8 cellular contexts compared by ENCODE assay signal in the genomic region with DNA sequence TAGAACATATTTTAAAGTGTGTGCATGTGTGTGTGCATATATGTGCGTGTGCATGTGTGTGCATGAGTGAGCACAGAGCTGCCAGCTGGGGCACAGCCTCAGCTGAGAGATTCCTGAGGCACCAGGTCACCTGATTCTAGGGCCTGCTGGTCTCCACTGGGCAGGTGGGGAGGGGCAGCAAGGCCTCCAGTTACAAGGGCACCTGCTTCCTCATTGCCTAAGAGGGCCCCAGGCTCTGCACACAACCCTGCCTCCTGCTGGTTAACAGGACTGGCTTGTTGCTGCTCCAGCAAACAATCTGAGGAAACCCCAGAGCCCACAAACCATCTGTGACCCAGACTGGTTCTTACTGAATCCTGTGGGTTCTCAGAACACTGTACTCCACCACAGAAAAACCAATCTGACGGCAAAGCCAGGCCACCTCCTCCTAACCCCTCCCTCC. TPM values are rescaled to one million over a fixed set of nuclear protein-coding genes. Genes with fewer than 3 reads are reported as not detected.
DNase-seq lines count a peak whose midpoint lies in the region; ATAC-seq and TF ChIP-seq lines count a peak whose summit lies in the region.

No MANE protein-coding gene starts in this region.

- H3K27ac Mint-ChIP-seq in activated naive CD8-positive, alpha-beta T cell treated with anti-CD3 and anti-CD28 coated beads for 36 hours = no peak overlapping the region
- peak overlapping the region; percentile 37 for H3K27ac Mint-ChIP-seq in stimulated activated naive B cell treated with anti-CD40 and anti-IgM and Interleukin-4, amounts not matched to agents 10 μg/mL and 1 μg/mL and 100 μg/mL, for 72 hours

- H3K36me3 Mint-ChIP-seq in activated naive CD8-positive, alpha-beta T cell treated with anti-CD3 and anti-CD28 coated beads for 36 hours = no peaks in the 10 kb centered on the region
- H3K36me3 Mint-ChIP-seq in stimulated activated naive B cell treated with anti-CD40 and anti-IgM and Interleukin-4, amounts not matched to agents 10 μg/mL and 1 μg/mL and 100 μg/mL, for 72 hours = peaks cover 21% of the 10 kb centered on the region in 2 donors

- peak; percentile 88 for DNase-seq in NCI-H1105 (lab: John Stamatoyannopoulos, UW)
- DNase-seq in activated naive CD8-positive, alpha-beta T cell treated with anti-CD3 and anti-CD28 coated beads for 36 hours = peak; percentile 61
- DNase-seq in left colon = peak; percentile 75 to 87
- peak; percentile 75 for DNase-seq in stimulated activated naive B cell treated with anti-CD40 and anti-IgM and Interleukin-4, amounts not matched to agents 10 μg/mL and 1 μg/mL and 100 μg/mL, for 72 hours
- DNase-seq in GOT3 (lab: John Stamatoyannopoulos, UW) = no peak

- H3K9me3 Mint-ChIP-seq in activated naive CD8-positive, alpha-beta T cell treated with anti-CD3 and anti-CD28 coated beads for 36 hours = no peaks in the 10 kb centered on the region
- H3K9me3 Mint-ChIP-seq in stimulated activated naive B cell treated with anti-CD40 and anti-IgM and Interleukin-4, amounts not matched to agents 10 μg/mL and 1 μg/mL and 100 μg/mL, for 72 hours = no peaks in the 10 kb centered on the region

- H3K4me1 Mint-ChIP-seq in activated naive CD8-positive, alpha-beta T cell treated with anti-CD3 and anti-CD28 coated beads for 36 hours = peaks cover 17% of the 10 kb centered on the region
- H3K4me1 Mint-ChIP-seq in stimulated activated naive B cell treated with anti-CD40 and anti-IgM and Interleukin-4, amounts not matched to agents 10 μg/mL and 1 μg/mL and 100 μg/mL, for 72 hours = peaks cover 19 to 37% of the 10 kb centered on the region in 2 donors

- intact Hi-C loops in left colon (cut with DNase I, micrococcal nuclease) = loop anchor here in 1 of 2 donors (10.0 kb wide), 1 partner anchor 391 kb away; no protein-coding TSS in a partner anchor

- no peak overlapping the region for H3K4me3 Mint-ChIP-seq in activated naive CD8-positive, alpha-beta T cell treated with anti-CD3 and anti-CD28 coated beads for 36 hours
- H3K4me3 Mint-ChIP-seq in stimulated activated naive B cell treated with anti-CD40 and anti-IgM and Interleukin-4, amounts not matched to agents 10 μg/mL and 1 μg/mL and 100 μg/mL, for 72 hours = no peak overlapping the region

- TF ChIP-seq POLR2A in GM18505 (IDR thresholded peaks at IDR 0.05; ENCODE audit: borderline replicate concordance, extremely low read depth, insufficient read depth, insufficient read length) = no peak

- no peaks in the 10 kb centered on the region for H3K27me3 Mint-ChIP-seq in activated naive CD8-positive, alpha-beta T cell treated with anti-CD3 and anti-CD28 coated beads for 36 hours
- no peaks in the 10 kb centered on the region for H3K27me3 Mint-ChIP-seq in stimulated activated naive B cell treated with anti-CD40 and anti-IgM and Interleukin-4, amounts not matched to agents 10 μg/mL and 1 μg/mL and 100 μg/mL, for 72 hours

- peak; percentile 79 for ATAC-seq in GM18505 (IDR thresholded peaks at IDR 0.05; ENCODE audit: unreplicated experiment)
- peak; percentile 70 for ATAC-seq in HG02763 (IDR thresholded peaks at IDR 0.05; ENCODE audit: unreplicated experiment)
- ATAC-seq in SK-N-SH treated with all-trans-retinoic acid at 6 μM for 48 hours = peak; percentile 34
- peak; percentile 98 for ATAC-seq in left colon
- peak; percentile 92 to 94 for ATAC-seq in stimulated activated naive B cell treated with anti-CD40 and anti-IgM and Interleukin-4, amounts not matched to agents 10 μg/mL and 1 μg/mL and 100 μg/mL, for 72 hours (replicated peaks)

TF ChIP-seq in SK-N-SH treated with all-trans-retinoic acid at 6 μM for 48 hours, 23 proteins besides CTCF, POLR2A, EP300 and RAD21:
- TF ChIP-seq ZNF70 (CRISPR knock-in tag; IDR thresholded peaks at IDR 0.05) (no peak), SNAI2 (CRISPR knock-in tag; IDR thresholded peaks at IDR 0.05) (no peak), ZFP30 (CRISPR knock-in tag; IDR thresholded peaks at IDR 0.05) (no peak), RARB (CRISPR knock-in tag; IDR thresholded peaks at IDR 0.05) (no peak), OSR1 (CRISPR knock-in tag; IDR thresholded peaks at IDR 0.05) (no peak)

RNA-seq across cellular contexts. Expression of a gene that starts 22.9 kb away (rescaled TPM):
- 10 to 100 TPM; 28.8 to 29.0 TPM for total RNA-seq in activated naive CD8-positive, alpha-beta T cell treated with anti-CD3 and anti-CD28 coated beads for 36 hours
- total RNA-seq in left colon = 10 to 100 TPM; 49.4 to 58.5 TPM

RNA-seq across cellular contexts. Expression of a gene that starts 36.6 kb away (rescaled TPM):
- total RNA-seq in activated naive CD8-positive, alpha-beta T cell treated with anti-CD3 and anti-CD28 coated beads for 36 hours = 10 to 100 TPM; 14.8 to 16.0 TPM
- total RNA-seq in left colon = 1 to 10 TPM; 1.4 to 5.9 TPM

RNA-seq across cellular contexts. Expression of a gene that starts 57.5 kb away (rescaled TPM):
- 1 to 10 TPM; 2.0 to 2.2 TPM for total RNA-seq in activated naive CD8-positive, alpha-beta T cell treated with anti-CD3 and anti-CD28 coated beads for 36 hours
- total RNA-seq in left colon = 1 to 10 TPM; 2.7 to 3.1 TPM

Comparison
In these comparisons a context has a peak if more than half of its experiments do, and no peak if none do; other contexts are left out.
1. ATAC-seq: peak in every context shown above with its lines; median percentile 98 in left colon; 93 in stimulated activated naive B cell treated with anti-CD40 and anti-IgM and Interleukin-4, amounts not matched to agents 10 μg/mL and 1 μg/mL and 100 μg/mL, for 72 hours; 79 in GM18505; 70 in HG02763; 34 in SK-N-SH treated with all-trans-retinoic acid at 6 μM for 48 hours.